ENCODE assay signal across 15 cellular contexts in genomic region chr5:6759401-6759800, GRCh38. TPM values are rescaled to one million over a fixed set of nuclear protein-coding genes. Genes with fewer than 3 reads are reported as not detected.
DNase-seq lines count a peak whose midpoint lies in the region; FAIRE-seq and TF ChIP-seq lines count a peak whose summit lies in the region.
"Had no signal": no experiment of that assay in that cellular context is flagged by ENCODE, and none has a peak within 500 bp of the region (broad histone marks: within the 10 kb centered on the region; RNA-seq: fewer than 3 reads in every experiment).

No MANE protein-coding gene starts in this region.

- H2BK120ac ChIP-seq in H1 (replicated peaks; ENCODE audit: low read depth, low read length), result no peak overlapping the region

- DNase-seq in ELR (ENCODE audit: low read depth) (peak; percentile 33), LHCN-M2 (ENCODE audit: low read depth) (peak; percentile 21), H1 (ENCODE audit: low read depth in 1 of 2, low spot score in 2 of 2) (no peak), neural crest cell (ENCODE audit: low read depth, low spot score) (no peak), NAMALWA (ENCODE audit: low spot score) (no peak), NCI-H510A treated with DMSO at 0.1 percent for 48 hours (lab: John Stamatoyannopoulos, UW) (no peak), DMS153 treated with DMSO at 0.1 percent for 48 hours (lab: John Stamatoyannopoulos, UW; ENCODE audit: unreplicated experiment) (no peak)
- DNase-seq in activated CD4-positive, CD25-positive, alpha-beta regulatory T cell (lab: John Stamatoyannopoulos, UW), result no peak
- DNase-seq: activated CD4-positive, alpha-beta memory T cell treated with anti-CD3 and anti-CD28 coated beads, Interleukin-2, amount 10 ng/mL, durations not matched to agents 7 days and 5 days; DMS153; dorsolateral prefrontal cortex; KG1; NCI-H524 had no signal

- CTCF ChIA-PET in H1 (lab: Charles Lee; ENCODE audit: partially characterized antibody), result interaction anchor here (1.0 to 1.8 kb wide), 4 partner anchors 11 to 79 kb away, joined by 3 to 6 read pairs (median 4); no protein-coding TSS in a partner anchor

- TF ChIP-seq EP300 in H1 (IDR thresholded peaks at IDR 0.05; ENCODE audit: borderline replicate concordance in 1 of 2, low read depth in 2 of 2, low read length in 2 of 2), result no peak

- no peaks in the 10 kb centered on the region for H3K4me1 ChIP-seq in H1 (replicated peaks in 1 of 4; ENCODE audit: control insufficient read depth in 3 of 4, insufficient read depth in 4 of 4, low read length in 3 of 4)

- H2BK20ac ChIP-seq in H1 (ENCODE audit: low read length), result no peak overlapping the region

- no peak overlapping the region for H3K56ac ChIP-seq in H1 (replicated peaks; ENCODE audit: insufficient read length, low read depth, low read length)

- no peak for FAIRE-seq in H1 (lab: Jason Lieb, UNC)

- POLR2A ChIA-PET in H1 (lab: Charles Lee; ENCODE audit: partially characterized antibody), result interaction anchor here (0.5 to 1.0 kb wide), 2 partner anchors 114 to 126 kb away, joined by 3 to 5 read pairs; partner anchors contain the start of genes NSUN2 and SRD5A1

- H3K79me2 ChIP-seq in H1 (ENCODE audit: control insufficient read depth in 1 of 2, insufficient read depth in 2 of 2, low read length in 2 of 2), result no peaks in the 10 kb centered on the region

- TF ChIP-seq CTCF in H1 (IDR thresholded peaks at IDR 0.05; ENCODE audit: control extremely low read depth in 1 of 3, insufficient read depth in 1 of 3, low read depth in 1 of 3, low read length in 3 of 3), result peak; percentile 23 to 45 (median 36); a peak in 3 of 4 replicates
- no peak for TF ChIP-seq CTCF in neural crest cell (conservative IDR thresholded peaks at IDR 0.05)

- H3K23ac ChIP-seq in H1 (ENCODE audit: insufficient read length), result no peak overlapping the region

- no peak for TF ChIP-seq POLR2A in H1 (IDR thresholded peaks at IDR 0.05; ENCODE audit: control extremely low read depth in 1 of 2, low read depth in 2 of 2, low read length in 2 of 2)

- WGBS in H1 (ENCODE audit: extremely low coverage in 1 of 2, insufficient coverage in 1 of 2, insufficient read length in 1 of 2, insufficient replicate concordance in 2 of 2, low coverage in 1 of 2, low lambda C conversion rate in 2 of 2, missing lambda C conversion rate in 1 of 2), 2 experiments, result 83% methylated on average over 9 of the region's 9 CpGs; no CpG with 5 or more reads in 1 of the 2 experiments

- no peak overlapping the region for H4K5ac ChIP-seq in H1 (ENCODE audit: insufficient read length, low read depth, low read length)

- H3K9me3 Mint-ChIP-seq in neural crest cell, result no peaks in the 10 kb centered on the region
- H3K9me3 Mint-ChIP-seq: activated CD4-positive, alpha-beta memory T cell treated with anti-CD3 and anti-CD28 coated beads, Interleukin-2, amount 10 ng/mL, durations not matched to agents 7 days and 5 days; activated naive CD4-positive, alpha-beta T cell treated with anti-CD3 and anti-CD28 coated beads, Interleukin-2, amount 50 U/mL, for 24 hours had no signal

- H2AK5ac ChIP-seq in H1 (ENCODE audit: low read depth, low read length), result no peak overlapping the region

- 0 out of 2 replicates have a peak overlapping the region, but pooled peaks have one; percentile 35 for H2BK5ac ChIP-seq in H1 (ENCODE audit: low read depth, low read length)

- H3K4me1 Mint-ChIP-seq in neural crest cell, result peaks cover 5% of the 10 kb centered on the region
- H3K4me1 Mint-ChIP-seq: activated CD4-positive, alpha-beta memory T cell treated with anti-CD3 and anti-CD28 coated beads, Interleukin-2, amount 10 ng/mL, durations not matched to agents 7 days and 5 days; activated naive CD4-positive, alpha-beta T cell treated with anti-CD3 and anti-CD28 coated beads, Interleukin-2, amount 50 U/mL, for 24 hours had no signal

- H3K23me2 ChIP-seq in H1 (ENCODE audit: low read depth, low read length), result 0 out of 2 replicates have a peak, but pooled peaks cover 2% of the 10 kb centered on the region

- peak; percentile 47 to 64; a peak in 3 of 4 replicates for TF ChIP-seq RAD21 in H1 (IDR thresholded peaks at IDR 0.05 in 1 of 2, conservative IDR thresholded peaks at IDR 0.05 in 1 of 2; ENCODE audit: low read depth in 2 of 2, low read length in 2 of 2)

- H2BK15ac ChIP-seq in H1 (ENCODE audit: low read length), result no peak overlapping the region

- H2AFZ ChIP-seq in H1 (ENCODE audit: low read length), result no peak overlapping the region

- peak overlapping the region; percentile 50 for H3K27ac Mint-ChIP-seq in neural crest cell (ENCODE audit: unreplicated experiment)
- H3K27ac Mint-ChIP-seq: activated CD4-positive, alpha-beta memory T cell treated with anti-CD3 and anti-CD28 coated beads, Interleukin-2, amount 10 ng/mL, durations not matched to agents 7 days and 5 days; activated naive CD4-positive, alpha-beta T cell treated with anti-CD3 and anti-CD28 coated beads, Interleukin-2, amount 50 U/mL, for 24 hours had no signal

- no peaks in the 10 kb centered on the region for H3K27me3 ChIP-seq in H1 (replicated peaks in 1 of 4; ENCODE audit: control insufficient read depth in 3 of 4, extremely low read depth in 1 of 4, insufficient read depth in 3 of 4, low read length in 3 of 4)
- H3K27me3 ChIP-seq: dorsolateral prefrontal cortex, heart left ventricle had no signal

- H3K4me3 Mint-ChIP-seq in neural crest cell, result no peak overlapping the region
- H3K4me3 Mint-ChIP-seq: activated CD4-positive, alpha-beta memory T cell treated with anti-CD3 and anti-CD28 coated beads, Interleukin-2, amount 10 ng/mL, durations not matched to agents 7 days and 5 days; activated naive CD4-positive, alpha-beta T cell treated with anti-CD3 and anti-CD28 coated beads, Interleukin-2, amount 50 U/mL, for 24 hours had no signal

- H3K79me1 ChIP-seq in H1 (ENCODE audit: low read depth, low read length), result no peaks in the 10 kb centered on the region; the same call in 1 of the 2 replicates

- peaks cover 9% of the 10 kb centered on the region for H3K36me3 Mint-ChIP-seq in neural crest cell (ENCODE audit: low read depth)

- H3K27ac ChIP-seq in H1 (ENCODE audit: low read depth, low read length), result no peak overlapping the region
- H3K27ac ChIP-seq: dorsolateral prefrontal cortex, heart left ventricle had no signal

- H3K9me3 ChIP-seq in H1 (ENCODE audit: insufficient read depth in 2 of 2, low read depth in 1 of 2, low read length in 1 of 2), result no peaks in the 10 kb centered on the region

- H3K18ac ChIP-seq in H1 (ENCODE audit: extremely low read depth, low read length), result no peak overlapping the region

- peaks cover 10 to 23% (median 13%) of the 10 kb centered on the region in 4 experiments; a peak in 7 of 8 replicates for H3K36me3 ChIP-seq in H1 (ENCODE audit: control insufficient read depth in 2 of 4, insufficient read depth in 4 of 4, low read length in 3 of 4)

- H3K27me3 Mint-ChIP-seq in neural crest cell (ENCODE audit: low read depth), result no peaks in the 10 kb centered on the region
- H3K27me3 Mint-ChIP-seq: activated CD4-positive, alpha-beta memory T cell treated with anti-CD3 and anti-CD28 coated beads, Interleukin-2, amount 10 ng/mL, durations not matched to agents 7 days and 5 days; activated naive CD4-positive, alpha-beta T cell treated with anti-CD3 and anti-CD28 coated beads, Interleukin-2, amount 50 U/mL, for 24 hours had no signal

- no peak overlapping the region for H3K4ac ChIP-seq in H1 (replicated peaks; ENCODE audit: insufficient read length, low read depth, low read length)

- peaks cover 0 to 6% of the 10 kb centered on the region in 2 experiments for H4K20me1 ChIP-seq in H1 (replicated peaks in 1 of 2; ENCODE audit: control insufficient read depth in 1 of 2, insufficient read depth in 2 of 2, low read length in 2 of 2)

- no peak overlapping the region for H3K9ac ChIP-seq in H1 (replicated peaks in 1 of 4; ENCODE audit: extremely low read depth in 1 of 4, low read depth in 3 of 4, low read length in 3 of 4)

- no peak overlapping the region for H3K14ac ChIP-seq in H1 (ENCODE audit: insufficient read length)

- no peak overlapping the region for H3K4me2 ChIP-seq in H1 (ENCODE audit: insufficient read depth in 1 of 2, low read depth in 2 of 2, low read length in 2 of 2)

- no peak overlapping the region for H4K8ac ChIP-seq in H1 (ENCODE audit: extremely low read depth, insufficient read depth, low read length)

- H4K91ac ChIP-seq in H1 (replicated peaks; ENCODE audit: insufficient read length, low read length), result no peak overlapping the region

- no peak overlapping the region for H3K4me3 ChIP-seq in H1 (ENCODE audit: extremely low read depth in 1 of 4, insufficient read depth in 2 of 4, low read depth in 3 of 4, low read length in 4 of 4)
- H3K4me3 ChIP-seq: dorsolateral prefrontal cortex, heart left ventricle had no signal

- no peak overlapping the region for H2BK12ac ChIP-seq in H1 (ENCODE audit: low read depth, low read length)

TF ChIP-seq in H1, 55 proteins besides CTCF, POLR2A, EP300 and RAD21:
- TF ChIP-seq E2F6 (IDR thresholded peaks at IDR 0.05) (peak; percentile 55), MAX (IDR thresholded peaks at IDR 0.05) (0 out of 2 replicates have a peak, but pooled peaks have one; percentile 27), KDM4A (IDR thresholded peaks at IDR 0.05; ENCODE audit: low read depth, low read length, severe bottlenecking) (no peak)

RNA-seq across cellular contexts. Expression of gene TENT4A, which starts 46.2 kb away (rescaled TPM):
- total RNA-seq in LHCN-M2 (2014; rRNA removed) (13.2 and 14.6 TPM in 2 replicates), neural crest cell (39.3 and 41.2 TPM in 2 replicates)
- 10.7 TPM for polyA plus RNA-seq in LHCN-M2 (2012)
- total RNA-seq in H1 (2021; fragmentation: NEBNext Ultra II Directional; extraction: Animal tissue kit (Norgen Biotek cat#: 25700)), result 22.4 and 25.1 TPM in 2 replicates
- polyA plus RNA-seq in H1 (2011; rRNA removed), result 8.9 and 11.6 TPM in 2 replicates
- polyA plus RNA-seq in H1 (2011; cell fraction: cytosol; rRNA removed), result 6.3 TPM
- polyA plus RNA-seq in H1 (2011; cell fraction: nucleus; rRNA removed), result 46.4 TPM
- polyA plus RNA-seq in H1 (2012, experiment 1 of 2), result 17.5 to 20.5 TPM (median 19.2 TPM) in 4 replicates
- polyA plus RNA-seq in H1 (2012, experiment 2 of 2), result 4.8 TPM
- 21.0 TPM for polyA plus RNA-seq in H1 (2013, experiment 1 of 2)
- 20.5 TPM for polyA plus RNA-seq in H1 (2013, experiment 2 of 2)
- 12.4 and 14.3 TPM in 2 replicates for polyA minus RNA-seq in H1 (2011; rRNA and poly(A)+ RNA removed)
- polyA minus RNA-seq in H1 (2011; cell fraction: cytosol; rRNA and poly(A)+ RNA removed), result 13.4 TPM
- polyA minus RNA-seq in H1 (2011; cell fraction: nucleus; rRNA and poly(A)+ RNA removed), result 30.2 TPM

Comparison
In these comparisons a context has a peak if more than half of its experiments do, and no peak if none do; other contexts are left out.
1. DNase-seq: peak in ELR (single experiment) and LHCN-M2 (single experiment); none in H1 (0 of 2), neural crest cell (single experiment), NAMALWA (single experiment), activated CD4-positive, CD25-positive, alpha-beta regulatory T cell (0 of 4), NCI-H510A treated with DMSO at 0.1 percent for 48 hours (single experiment) and DMS153 treated with DMSO at 0.1 percent for 48 hours (single experiment).